In the genomic region with DNA sequence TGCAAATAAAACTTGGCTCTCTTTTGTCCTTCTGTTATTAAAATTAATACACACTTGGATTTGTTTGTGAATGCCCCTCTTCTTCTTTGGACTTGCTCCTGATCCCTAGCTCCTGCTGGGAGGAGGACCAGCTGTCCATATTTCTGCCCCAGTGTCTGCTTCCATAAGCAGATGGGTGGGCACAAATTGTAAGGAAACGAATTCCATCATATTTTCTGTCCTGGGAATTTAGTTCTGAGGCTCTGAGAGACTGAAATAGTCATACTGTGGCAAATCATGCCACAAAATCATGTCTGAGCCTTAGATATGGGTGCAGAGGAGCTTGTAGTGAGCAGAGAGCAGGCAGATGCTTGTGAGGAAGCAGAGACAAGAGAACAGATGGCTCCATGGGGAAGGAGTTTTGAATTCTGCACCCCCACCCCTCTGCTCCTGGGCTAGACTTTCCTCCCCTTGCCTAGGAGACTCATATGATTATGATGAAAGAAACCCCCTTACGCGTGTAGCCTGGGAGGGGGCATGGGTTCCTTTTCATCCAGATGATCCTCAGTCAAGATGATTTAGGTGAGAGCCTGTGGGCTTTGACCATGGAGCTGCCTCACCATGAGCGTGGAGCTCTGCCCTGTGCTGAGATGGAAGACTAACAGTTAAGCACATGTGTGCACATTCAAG, we compare ENCODE assay signal across 21 cellular contexts. TPM values are rescaled to one million over a fixed set of nuclear protein-coding genes. Genes with fewer than 3 reads are reported as not detected.
"Had no signal": no experiment of that assay in that cellular context is flagged by ENCODE, and none has a peak within 500 bp of the region (broad histone marks: within the 10 kb centered on the region; RNA-seq: fewer than 3 reads in every experiment).

No MANE protein-coding gene starts in this region.

- FAIRE-seq: endothelial cell of umbilical vein, pancreas had no signal

- H3K27ac ChIP-seq: left ventricle myocardium inferior, transverse colon had no signal

- DNase-seq: activated CD4-positive, alpha-beta T cell treated with anti-CD3 and anti-CD28 coated beads, Interleukin-2, amount 10 ng/mL, durations not matched to agents 24 days and 14 days; activated CD4-positive, CD25-positive, alpha-beta regulatory T cell; activated CD8-positive, alpha-beta memory T cell treated with anti-CD3 and anti-CD28 coated beads, Interleukin-2, amount 50 U/mL, for 4 hours; activated CD8-positive, alpha-beta T cell treated with anti-CD3 and anti-CD28 coated beads, Interleukin-2, amount 10 ng/mL, durations not matched to agents 7 days and 5 days; activated gamma-delta T cell; activated T-cell treated with anti-CD3 and anti-CD28 coated beads, Interleukin-2, amount 50 U/mL, for 72 hours; amniotic stem cell; central memory CD4-positive, alpha-beta T cell; effector CD8-positive, alpha-beta T cell; foreskin fibroblast; hypothalamus; left ventricle myocardium inferior; mucosa of descending colon; naive thymus-derived CD4-positive, alpha-beta T cell; pancreas; stimulated activated CD4-positive, alpha-beta T cell treated with anti-CD3 and anti-CD28 coated beads, Interleukin-4, amount 100 ng/mL, for 4 hours; stimulated activated CD8-positive, alpha-beta memory T cell treated with anti-CD3 and anti-CD28 coated beads, Interleukin-4, amount 100 ng/mL, for 48 hours; stimulated activated naive CD4-positive, alpha-beta T cell treated with Interleukin-2 at 50 U/mL for 16 hours; transverse colon had no signal

- H3K36me3 ChIP-seq: left ventricle myocardium inferior, pancreas, transverse colon had no signal

- H3K9me3 ChIP-seq: mucosa of descending colon, pancreas, transverse colon had no signal

- H3K4me3 ChIP-seq: left ventricle myocardium inferior, mucosa of descending colon, pancreas, transverse colon had no signal

- ATAC-seq: activated CD8-positive, alpha-beta T cell treated with anti-CD3 and anti-CD28 coated beads, Interleukin-2, amount 10 ng/mL, durations not matched to agents 7 days and 5 days; activated naive CD4-positive, alpha-beta T cell treated with anti-CD3 and anti-CD28 coated beads, Interleukin-2, amount 50 U/mL, for 72 hours; activated T-cell treated with anti-CD3 and anti-CD28 coated beads, Interleukin-2, amount 50 U/mL, for 72 hours; mucosa of descending colon; naive thymus-derived CD4-positive, alpha-beta T cell had no signal

- H3K4me1 ChIP-seq: left ventricle myocardium inferior, transverse colon had no signal

RNA-seq across cellular contexts. Expression of gene SV2B, which starts 50.6 kb away (rescaled TPM):
- polyA plus RNA-seq: endothelial cell of umbilical vein had no signal
